In genomic region chr19:55384576-55385235, GRCh38 we compare ENCODE assay signal across 8 cellular contexts. TPM values are rescaled to one million over a fixed set of nuclear protein-coding genes. Genes with fewer than 3 reads are reported as not detected.
DNase-seq lines count a peak whose midpoint lies in the region; ATAC-seq and TF ChIP-seq lines count a peak whose summit lies in the region.

No MANE protein-coding gene starts in this region.

- no peaks in the 10 kb centered on the region for H3K27me3 Mint-ChIP-seq in activated CD8-positive, alpha-beta T cell treated with anti-CD3 and anti-CD28 coated beads for 36 hours
- peaks cover 8% of the 10 kb centered on the region for H3K27me3 Mint-ChIP-seq in progenitor cell of endocrine pancreas

- ATAC-seq in activated CD8-positive, alpha-beta T cell treated with anti-CD3 and anti-CD28 coated beads for 36 hours: peak; percentile 3
- ATAC-seq in foreskin keratinocyte: peak; percentile 2
- no peak for ATAC-seq in HG03108 (IDR thresholded peaks at IDR 0.05; ENCODE audit: unreplicated experiment)

- peaks cover 45% of the 10 kb centered on the region for H3K4me1 Mint-ChIP-seq in activated CD8-positive, alpha-beta T cell treated with anti-CD3 and anti-CD28 coated beads for 36 hours (ENCODE audit: low read depth)
- H3K4me1 Mint-ChIP-seq in progenitor cell of endocrine pancreas (ENCODE audit: low read depth): peaks cover 24% of the 10 kb centered on the region

- H3K9me3 Mint-ChIP-seq in activated CD8-positive, alpha-beta T cell treated with anti-CD3 and anti-CD28 coated beads for 36 hours: no peaks in the 10 kb centered on the region
- no peaks in the 10 kb centered on the region for H3K9me3 Mint-ChIP-seq in progenitor cell of endocrine pancreas (ENCODE audit: low read depth)

- H3K36me3 Mint-ChIP-seq in activated CD8-positive, alpha-beta T cell treated with anti-CD3 and anti-CD28 coated beads for 36 hours (ENCODE audit: low read depth): peaks cover 50% of the 10 kb centered on the region
- H3K36me3 Mint-ChIP-seq in progenitor cell of endocrine pancreas (ENCODE audit: insufficient read depth): peaks cover 6% of the 10 kb centered on the region

- peak overlapping the region; percentile 99 for H3K4me3 Mint-ChIP-seq in activated CD8-positive, alpha-beta T cell treated with anti-CD3 and anti-CD28 coated beads for 36 hours
- peak overlapping the region; percentile 99 for H3K4me3 Mint-ChIP-seq in progenitor cell of endocrine pancreas (ENCODE audit: low read depth)

- no peaks in the 10 kb centered on the region for H3K27me3 ChIP-seq in foreskin keratinocyte

- peak overlapping the region; percentile 60 for H3K27ac ChIP-seq in foreskin keratinocyte

- peak; percentile 37 for DNase-seq in stimulated activated CD4-positive, alpha-beta T cell treated with anti-CD3 and anti-CD28 coated beads, Interleukin-12 subunit alpha, Interleukin-12 subunit beta, amount 100 ng/mL, for 4 hours
- no peak for DNase-seq in stimulated activated CD4-positive, alpha-beta T cell treated with anti-CD3 and anti-CD28 coated beads, Interleukin-2, amount 100 ng/mL, for 48 hours
- DNase-seq in NCI-H1105 (lab: John Stamatoyannopoulos, UW) (peak; percentile 62), foreskin keratinocyte (peak in 1 of 2 donors; percentile 28), progenitor cell of endocrine pancreas (ENCODE audit: low spot score, unreplicated experiment) (no peak), posterior vena cava (ENCODE audit: low spot score) (no peak)
- DNase-seq in activated CD8-positive, alpha-beta T cell treated with anti-CD3 and anti-CD28 coated beads for 36 hours: peak; percentile 58

- H3K27ac Mint-ChIP-seq in activated CD8-positive, alpha-beta T cell treated with anti-CD3 and anti-CD28 coated beads for 36 hours: peak overlapping the region; percentile 99
- peak overlapping the region; percentile 97 for H3K27ac Mint-ChIP-seq in progenitor cell of endocrine pancreas

- no peaks in the 10 kb centered on the region for H3K4me1 ChIP-seq in foreskin keratinocyte

- no peak for TF ChIP-seq CTCF in activated CD8-positive, alpha-beta T cell treated with anti-CD3 and anti-CD28 coated beads for 36 hours (IDR thresholded peaks at IDR 0.05)
- no peak for TF ChIP-seq CTCF in foreskin keratinocyte (conservative IDR thresholded peaks at IDR 0.05)
- no peak for TF ChIP-seq CTCF in progenitor cell of endocrine pancreas (IDR thresholded peaks at IDR 0.05; ENCODE audit: unreplicated experiment)

- POLR2A ChIA-PET in activated CD8-positive, alpha-beta T cell treated with anti-CD3 and anti-CD28 coated beads for 36 hours (lab: Charles Lee): interaction anchor here (0.5 to 10.2 kb wide), 24 partner anchors 8 to 1179 kb away, joined by 3 to 217 read pairs (median 4); partner anchors contain the start of genes COX6B2, IL11, KMT5C and PPP6R1

- CTCF ChIA-PET in activated CD8-positive, alpha-beta T cell treated with anti-CD3 and anti-CD28 coated beads for 36 hours (lab: Charles Lee): interaction anchor here (1.1 to 3.7 kb wide), 10 partner anchors 9 to 131 kb away, joined by 3 to 33 read pairs (median 4); partner anchors contain the start of genes KMT5C and TMEM150B

- intact Hi-C loops in activated CD8-positive, alpha-beta T cell treated with anti-CD3 and anti-CD28 coated beads for 36 hours (cut with micrococcal nuclease): loop anchor here (5.0 kb wide), 2 partner anchors 82 to 127 kb away; partner anchors contain the start of gene PPP6R1
- intact Hi-C loops in posterior vena cava (cut with DNase I): loop anchor here in 1 of 2 donors (5.0 kb wide), 1 partner anchor 82 kb away; no protein-coding TSS in a partner anchor

RNA-seq across cellular contexts. Expression of gene TMEM238, which starts 0.6 kb away (rescaled TPM):
- 10 to 100 TPM in 1 of 2 experiments, 1 to 10 TPM in 1; 9.4 to 10.6 TPM for total RNA-seq in activated CD8-positive, alpha-beta T cell treated with anti-CD3 and anti-CD28 coated beads for 36 hours
- total RNA-seq in foreskin keratinocyte (1.4 and 1.5 TPM in 2 replicates), progenitor cell of endocrine pancreas (5.0 and 5.6 TPM in 2 replicates), posterior vena cava (under 1 TPM; 0.69 to 0.90 TPM)
- 1.5 and 1.8 TPM in 2 replicates for polyA plus RNA-seq in foreskin keratinocyte

RNA-seq across cellular contexts. Expression of gene RPL28, which starts 1.0 kb away (rescaled TPM):
- total RNA-seq in activated CD8-positive, alpha-beta T cell treated with anti-CD3 and anti-CD28 coated beads for 36 hours: 1,000 to 10,000 TPM; 3,001 to 3,058 TPM
- total RNA-seq in foreskin keratinocyte (893 and 988 TPM in 2 replicates), progenitor cell of endocrine pancreas (1,450 and 1,547 TPM in 2 replicates), posterior vena cava (1,000 to 10,000 TPM in 1 of 2 donors, 100 to 1,000 TPM in 1; 882 to 1,056 TPM)
- polyA plus RNA-seq in foreskin keratinocyte: 1,338 and 1,473 TPM in 2 replicates

RNA-seq across cellular contexts. Expression of gene TMEM190, which starts 8.1 kb away (rescaled TPM):
- not detected for total RNA-seq in activated CD8-positive, alpha-beta T cell treated with anti-CD3 and anti-CD28 coated beads for 36 hours
- total RNA-seq in foreskin keratinocyte (not detected in 2 replicates), progenitor cell of endocrine pancreas (2.3 and 4.3 TPM in 2 replicates), posterior vena cava (not detected)
- polyA plus RNA-seq in foreskin keratinocyte: not detected in 2 replicates

RNA-seq across cellular contexts. Expression of gene IL11, which starts 14.4 kb away (rescaled TPM):
- under 1 TPM in 1 of 2 experiments, not detected in 1; 0.18 TPM for total RNA-seq in activated CD8-positive, alpha-beta T cell treated with anti-CD3 and anti-CD28 coated beads for 36 hours
- 3.7 and 5.8 TPM in 2 replicates for total RNA-seq in foreskin keratinocyte
- 4.1 and 5.4 TPM in 2 replicates for polyA plus RNA-seq in foreskin keratinocyte
- total RNA-seq in progenitor cell of endocrine pancreas: 2.2 and 2.8 TPM in 2 replicates
- total RNA-seq in posterior vena cava: not detected

RNA-seq across cellular contexts. Expression of gene GARIN5B, which starts 21.6 kb away (rescaled TPM):
- not detected for total RNA-seq in activated CD8-positive, alpha-beta T cell treated with anti-CD3 and anti-CD28 coated beads for 36 hours
- total RNA-seq in foreskin keratinocyte (0.03 TPM in 1 of 2 replicates, not detected in the other), progenitor cell of endocrine pancreas (0.09 TPM in 1 of 2 replicates, not detected in the other), posterior vena cava (not detected)
- polyA plus RNA-seq in foreskin keratinocyte: not detected in 2 replicates

Comparison
In these comparisons a context has a peak if more than half of its experiments do, and no peak if none do; other contexts are left out.
1. DNase-seq: peak in stimulated activated CD4-positive, alpha-beta T cell treated with anti-CD3 and anti-CD28 coated beads, Interleukin-12 subunit alpha, Interleukin-12 subunit beta, amount 100 ng/mL, for 4 hours (single experiment), NCI-H1105 (single experiment) and activated CD8-positive, alpha-beta T cell treated with anti-CD3 and anti-CD28 coated beads for 36 hours (single experiment); none in stimulated activated CD4-positive, alpha-beta T cell treated with anti-CD3 and anti-CD28 coated beads, Interleukin-2, amount 100 ng/mL, for 48 hours (0 of 2), progenitor cell of endocrine pancreas (single experiment) and posterior vena cava (single experiment).